8 cellular contexts compared by ENCODE assay signal in the genomic region with DNA sequence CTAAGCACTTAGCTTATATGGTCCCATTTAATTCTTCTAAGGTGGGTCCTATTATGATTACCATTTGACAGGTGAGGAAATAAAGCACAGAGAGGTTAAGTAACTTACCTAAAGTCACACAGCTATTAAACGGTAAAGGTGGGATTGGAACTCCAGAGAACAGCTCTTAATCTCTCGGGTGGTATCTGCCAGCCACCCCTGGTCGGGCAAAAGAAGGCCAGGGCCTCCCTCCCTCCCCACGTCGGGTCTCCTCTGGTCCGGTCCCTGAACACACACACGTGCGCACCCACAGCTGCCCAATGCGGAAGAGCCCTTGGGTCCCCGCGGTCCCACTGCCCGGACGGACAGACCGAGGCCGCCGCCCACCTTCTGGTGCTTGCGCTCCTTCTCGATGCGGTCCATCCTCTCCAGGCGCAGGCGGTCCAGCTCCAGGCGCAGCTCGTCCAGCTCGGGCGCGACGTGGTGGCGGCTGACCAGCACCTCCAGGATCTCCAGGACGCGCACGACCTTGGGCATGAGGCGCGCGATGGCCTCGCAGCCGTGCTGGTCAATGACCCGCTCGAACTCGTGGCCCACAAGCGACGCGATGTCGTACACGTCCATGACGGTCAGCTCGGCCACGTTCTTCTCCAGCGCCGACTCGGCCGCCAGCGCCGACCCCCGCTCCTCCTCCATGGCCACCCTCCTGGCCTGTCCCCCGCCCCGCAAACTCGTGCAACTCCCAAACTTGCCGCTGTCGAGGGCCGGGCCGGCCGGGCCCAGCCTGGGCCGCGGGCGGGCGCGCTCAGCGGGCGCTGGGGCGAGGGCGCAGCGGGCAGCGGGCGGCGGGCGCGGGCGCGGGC. TPM values are rescaled to one million over a fixed set of nuclear protein-coding genes. Genes with fewer than 3 reads are reported as not detected.
DNase-seq lines count a peak whose midpoint lies in the region; ATAC-seq lines count a peak whose summit lies in the region.

No MANE protein-coding gene starts in this region.

- ATAC-seq in GM21717 (IDR thresholded peaks at IDR 0.05; ENCODE audit: unreplicated experiment) (peak; percentile 8), left lobe of liver (peak; percentile 65), GM21367 (IDR thresholded peaks at IDR 0.05; ENCODE audit: unreplicated experiment) (no peak), GM19452 (IDR thresholded peaks at IDR 0.05; ENCODE audit: unreplicated experiment) (no peak)
- ATAC-seq in stimulated activated naive CD8-positive, alpha-beta T cell treated with anti-CD3 and anti-CD28 coated beads, Interleukin-15, amount 100 ng/mL, for 72 hours = peak; percentile 70

- peak overlapping the region; percentile 71 to 80 for H3K4me3 Mint-ChIP-seq in stimulated activated naive CD8-positive, alpha-beta T cell treated with anti-CD3 and anti-CD28 coated beads, Interleukin-15, amount 100 ng/mL, for 72 hours

- H3K79me2 ChIP-seq in ACC112 (ENCODE audit: control insufficient read depth, insufficient read depth, low read length, unreplicated experiment) = peaks cover 33% of the 10 kb centered on the region

- H3K9me3 ChIP-seq in SK-N-MC (ENCODE audit: low read depth, low read length) = no peaks in the 10 kb centered on the region

- no peak for DNase-seq in SK-N-MC (ENCODE audit: low read depth, low spot score)
- DNase-seq in dermis microvascular lymphatic vessel endothelial cell (ENCODE audit: low read depth in 2 of 2) = peak; percentile 16 to 58
- DNase-seq in left lobe of liver (ENCODE audit: low spot score) = peak; percentile 67
- DNase-seq in stimulated activated naive CD8-positive, alpha-beta T cell treated with anti-CD3 and anti-CD28 coated beads, Interleukin-15, amount 100 ng/mL, for 72 hours = peak; percentile 20 to 40

- H3K27ac ChIP-seq in ACC112 (ENCODE audit: low read depth, low read length) (no peak overlapping the region), SK-N-MC (no peak overlapping the region)

- H3K27ac Mint-ChIP-seq in stimulated activated naive CD8-positive, alpha-beta T cell treated with anti-CD3 and anti-CD28 coated beads, Interleukin-15, amount 100 ng/mL, for 72 hours = peak overlapping the region; percentile 61 to 88

- no peaks in the 10 kb centered on the region for H3K27me3 ChIP-seq in ACC112 (ENCODE audit: insufficient read depth, low read length)

- H3K4me1 ChIP-seq in ACC112 (ENCODE audit: control insufficient read depth, insufficient read depth, low read length, unreplicated experiment) = peaks cover 15% of the 10 kb centered on the region

- H3K9ac ChIP-seq in SK-N-MC (ENCODE audit: insufficient read length) = peak overlapping the region; percentile 68

- H3K4me3 ChIP-seq in ACC112 (ENCODE audit: low read depth, low read length) (peak overlapping the region; percentile 93), SK-N-MC (peak overlapping the region; percentile 88)

- H3K4me1 Mint-ChIP-seq in stimulated activated naive CD8-positive, alpha-beta T cell treated with anti-CD3 and anti-CD28 coated beads, Interleukin-15, amount 100 ng/mL, for 72 hours = peaks cover 17% of the 10 kb centered on the region

- no peaks in the 10 kb centered on the region for H3K36me3 ChIP-seq in ACC112 (ENCODE audit: insufficient read depth, low read length)
- H3K36me3 ChIP-seq in SK-N-MC (ENCODE audit: insufficient read depth, low read length) = 0 out of 2 replicates have a peak, but pooled peaks cover 2% of the 10 kb centered on the region

- H2AFZ ChIP-seq in ACC112 (ENCODE audit: low read length, unreplicated experiment) = peak overlapping the region; percentile 64

- H3K9me3 Mint-ChIP-seq in stimulated activated naive CD8-positive, alpha-beta T cell treated with anti-CD3 and anti-CD28 coated beads, Interleukin-15, amount 100 ng/mL, for 72 hours = no peaks in the 10 kb centered on the region

- H3K27me3 Mint-ChIP-seq in stimulated activated naive CD8-positive, alpha-beta T cell treated with anti-CD3 and anti-CD28 coated beads, Interleukin-15, amount 100 ng/mL, for 72 hours = no peaks in the 10 kb centered on the region

RNA-seq across cellular contexts. Expression of a gene that starts 0.5 kb away (rescaled TPM):
- total RNA-seq in dermis microvascular lymphatic vessel endothelial cell (3.1 and 5.3 TPM in 2 replicates), left lobe of liver (3.4 TPM)

RNA-seq across cellular contexts. Expression of a gene that starts 51.3 kb away (rescaled TPM):
- total RNA-seq in dermis microvascular lymphatic vessel endothelial cell = 296 and 304 TPM in 2 replicates
- total RNA-seq in left lobe of liver = 266 TPM

Comparison
In these comparisons a context has a peak if more than half of its experiments do, and no peak if none do; other contexts are left out.
1. ATAC-seq: peak in GM21717 (single experiment), left lobe of liver (single experiment) and stimulated activated naive CD8-positive, alpha-beta T cell treated with anti-CD3 and anti-CD28 coated beads, Interleukin-15, amount 100 ng/mL, for 72 hours (single experiment); none in GM21367 (single experiment) and GM19452 (single experiment).